Comparison of ENCODE assay signal across 8 cellular contexts in the genomic region with DNA sequence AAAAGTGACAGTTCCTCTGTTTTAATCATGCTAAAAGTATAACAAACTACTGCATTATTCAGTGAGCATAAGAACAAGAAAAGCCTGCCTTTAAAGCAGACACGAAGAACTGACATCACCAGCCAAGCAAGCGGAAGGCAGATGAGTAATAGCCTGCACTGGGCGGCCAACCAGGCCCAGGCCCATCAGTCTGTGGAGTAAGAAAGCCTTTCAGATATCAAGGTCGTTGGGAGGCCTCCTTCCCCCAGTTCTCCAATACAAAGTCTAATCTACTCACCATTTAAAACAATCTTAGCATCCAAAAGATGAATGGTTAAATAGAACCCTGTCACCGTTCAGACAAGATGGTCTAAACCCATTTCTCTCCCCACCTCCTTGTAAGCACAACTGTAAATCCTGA.
DNase-seq lines count a peak whose midpoint lies in the region; ATAC-seq and TF ChIP-seq lines count a peak whose summit lies in the region.

No MANE protein-coding gene starts in this region.

- intact Hi-C loops in left ventricle myocardium superior (cut with micrococcal nuclease) = no loop called here
- intact Hi-C loops in sigmoid colon (cut with DNase I) = loop anchor here (5.0 kb wide), 1 partner anchor 88 kb away; no protein-coding TSS in a partner anchor

- H2AFZ ChIP-seq in Karpas-422 (ENCODE audit: low read length) = no peak overlapping the region

- no peaks in the 10 kb centered on the region for H3K9me2 ChIP-seq in Karpas-422 (replicated peaks; ENCODE audit: insufficient read depth, low read length)

- TF ChIP-seq CTCF in HFFc6 (IDR thresholded peaks at IDR 0.05) (no peak), sigmoid colon (IDR thresholded peaks at IDR 0.05) (no peak)

- DNase-seq in HFFc6 = peak; percentile 82
- DNase-seq in left ventricle myocardium superior = peak; percentile 82
- DNase-seq in sigmoid colon = peak; percentile 92
- no peak for DNase-seq in activated naive CD4-positive, alpha-beta T cell treated with anti-CD3 and anti-CD28 coated beads, Interleukin-2, amount 50 U/mL, for 16 hours
- no peak for DNase-seq in SKM-1 treated with dmso at 0.1 percent for 144 hours (lab: John Stamatoyannopoulos, UW; ENCODE audit: unreplicated experiment)
- no peak for DNase-seq in COLO668 (lab: John Stamatoyannopoulos, UW; ENCODE audit: unreplicated experiment)
- no peak for DNase-seq in Karpas-422

- H3K36me3 Mint-ChIP-seq in HFFc6 (ENCODE audit: low read depth) = peaks cover 11% of the 10 kb centered on the region

- peaks cover 5% of the 10 kb centered on the region; the same call in 1 of the 2 replicates for H4K20me1 ChIP-seq in Karpas-422 (ENCODE audit: insufficient read depth, low read depth, low read length)

- H3K4me1 Mint-ChIP-seq in HFFc6 (ENCODE audit: low read depth) = peaks cover 53% of the 10 kb centered on the region

- no peaks in the 10 kb centered on the region for H3K79me2 ChIP-seq in Karpas-422 (ENCODE audit: low read length)

- no peaks in the 10 kb centered on the region for H3K9me3 Mint-ChIP-seq in HFFc6

- WGBS in adipose tissue, 3 donors = 37 to 60% (median 44%) methylated on average over 5 of the region's 5 CpGs
- WGBS in sigmoid colon, 2 donors = 64 to 68% methylated on average over 5 of the region's 5 CpGs

- H3K27me3 Mint-ChIP-seq in HFFc6 (ENCODE audit: insufficient read depth) = no peaks in the 10 kb centered on the region

- peaks cover 0 to 74% (median 66%) of the 10 kb centered on the region in 4 donors for H3K4me1 ChIP-seq in sigmoid colon
- no peaks in the 10 kb centered on the region for H3K4me1 ChIP-seq in Karpas-422 (ENCODE audit: low read length)

- peak overlapping the region; percentile 96 for H3K27ac Mint-ChIP-seq in HFFc6

- H3K27ac ChIP-seq in adipose tissue (ENCODE audit: low read depth, low read length) (peak overlapping the region; percentile 29), sigmoid colon (peak overlapping the region; percentile 85 to 93 (median 91)), Karpas-422 (ENCODE audit: low read length) (no peak overlapping the region)

- ATAC-seq in left ventricle myocardium superior = peak; percentile 85

- no peak overlapping the region for H3K9ac ChIP-seq in Karpas-422 (ENCODE audit: low read length)

- H3K4me3 Mint-ChIP-seq in HFFc6 = peak overlapping the region; percentile 36

- TF ChIP-seq POLR2A in sigmoid colon (IDR thresholded peaks at IDR 0.05) = no peak

- no peaks in the 10 kb centered on the region for H3K27me3 ChIP-seq in sigmoid colon
- no peaks in the 10 kb centered on the region for H3K27me3 ChIP-seq in Karpas-422 (ENCODE audit: low read length)

- H3K9me3 ChIP-seq in sigmoid colon (no peaks in the 10 kb centered on the region), Karpas-422 (ENCODE audit: low read length) (no peaks in the 10 kb centered on the region)

- no peaks in the 10 kb centered on the region for H3K36me3 ChIP-seq in sigmoid colon
- H3K36me3 ChIP-seq in Karpas-422 (ENCODE audit: insufficient read depth, low read length) = no peaks in the 10 kb centered on the region

- H3K4me2 ChIP-seq in Karpas-422 (ENCODE audit: low read depth, low read length, poor library complexity, severe bottlenecking) = no peak overlapping the region

- H3K4me3 ChIP-seq in sigmoid colon = no peak overlapping the region
- no peak overlapping the region for H3K4me3 ChIP-seq in Karpas-422 (ENCODE audit: low read length)

- peak in 1 of 4 donors; percentile 26 for TF ChIP-seq EP300 in sigmoid colon (IDR thresholded peaks at IDR 0.05)

Comparison
In these comparisons a context has a peak if more than half of its experiments do, and no peak if none do; other contexts are left out.
1. DNase-seq: peak in HFFc6 (single experiment), left ventricle myocardium superior (single experiment) and sigmoid colon (single experiment); none in activated naive CD4-positive, alpha-beta T cell treated with anti-CD3 and anti-CD28 coated beads, Interleukin-2, amount 50 U/mL, for 16 hours (single experiment), SKM-1 treated with dmso at 0.1 percent for 144 hours (single experiment), COLO668 (single experiment) and Karpas-422 (single experiment).